Comparison of ENCODE assay signal across 6 cellular contexts in the genomic region with DNA sequence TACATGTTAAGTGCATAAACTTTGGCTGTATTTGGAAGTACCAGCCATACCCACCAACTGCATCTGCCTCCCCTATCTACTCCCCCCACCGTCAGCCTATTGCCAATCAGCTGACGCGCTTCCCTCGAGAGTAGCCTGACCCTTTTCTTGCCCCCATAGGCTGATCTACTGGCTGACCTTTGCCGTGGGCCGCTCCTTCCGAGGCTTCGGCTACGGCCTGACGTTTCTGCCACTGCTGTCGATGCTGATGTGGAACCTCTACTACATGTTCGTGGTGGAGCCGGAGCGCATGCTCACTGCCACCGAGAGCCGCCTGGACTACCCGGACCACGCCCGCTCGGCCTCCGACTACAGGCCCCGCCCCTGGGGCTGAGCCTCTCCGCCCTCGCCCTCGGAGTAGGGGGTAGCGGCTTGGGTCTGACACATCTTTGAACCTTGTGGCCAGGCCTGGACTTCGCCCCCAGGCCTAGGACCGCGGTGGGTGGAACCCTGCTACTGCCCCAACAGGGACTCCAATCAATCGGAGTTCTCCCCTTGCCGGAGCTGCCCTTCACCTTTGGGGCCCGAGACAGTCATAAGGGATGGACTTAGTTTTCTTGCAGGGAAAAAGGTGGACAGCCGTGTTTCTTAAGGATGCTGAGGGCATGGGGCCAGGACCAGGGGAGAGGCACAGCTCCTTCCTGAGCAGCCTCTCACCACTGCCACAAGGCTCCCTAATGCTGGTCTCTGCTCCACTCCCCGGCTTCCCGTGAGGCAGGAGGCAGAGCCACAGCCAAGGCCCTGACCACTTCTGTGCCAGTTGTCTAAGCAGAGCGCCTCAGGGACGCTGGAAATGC. TPM values are rescaled to one million over a fixed set of nuclear protein-coding genes. Genes with fewer than 3 reads are reported as not detected.
DNase-seq lines count a peak whose midpoint lies in the region; ATAC-seq, FAIRE-seq and TF ChIP-seq lines count a peak whose summit lies in the region.

No MANE protein-coding gene starts in this region.

- no peak overlapping the region for H2AFZ ChIP-seq in GM12878 (ENCODE audit: control insufficient read depth, low read depth, low read length)

- H4K20me1 ChIP-seq in GM12878 (ENCODE audit: control insufficient read depth, insufficient read depth), result no peaks in the 10 kb centered on the region

- H3K4me1 ChIP-seq in GM12878 (ENCODE audit: control insufficient read depth, insufficient read depth, low read length) (peaks cover 4% of the 10 kb centered on the region), upper lobe of left lung (peaks cover 11 to 41% (median 25%) of the 10 kb centered on the region in 4 donors)

- no peak overlapping the region for H3K4me2 ChIP-seq in GM12878 (ENCODE audit: control insufficient read depth, insufficient read depth)

- TF ChIP-seq POLR2A in GM12878 (IDR thresholded peaks at IDR 0.05; ENCODE audit: low read depth, low read length), result peak; percentile 19; the same call in 1 of the 2 replicates
- peak in 2 of 4 donors; percentile 27 to 53 for TF ChIP-seq POLR2A in upper lobe of left lung (IDR thresholded peaks at IDR 0.05)

- TF ChIP-seq RAD21 in GM12878 (IDR thresholded peaks at IDR 0.05; ENCODE audit: insufficient read depth, low read depth, low read length), result no peak

- WGBS in GM12878 (ENCODE audit: insufficient coverage, insufficient replicate concordance, low lambda C conversion rate, missing lambda C conversion rate), result 28% methylated on average over 37 of the region's 37 CpGs
- 14 to 29% methylated on average over 13 to 34 of the region's 37 CpGs for WGBS in upper lobe of left lung, 2 donors

- SMC1A ChIA-PET in GM12878 (lab: Charles Lee; ENCODE audit: uncharacterized antibody, unreplicated experiment), result interaction anchor here (1.3 to 3.3 kb wide), 2 partner anchors 8 to 10 kb away, joined by 3 to 10 read pairs; a partner anchor contains a TSS

- H3K27ac ChIP-seq in GM12878 (ENCODE audit: control insufficient read depth, insufficient read depth) (no peak overlapping the region), upper lobe of left lung (peak overlapping the region; percentile 45 to 81 (median 75))

- H3K9me3 ChIP-seq in GM12878 (replicated peaks; ENCODE audit: control insufficient read depth, insufficient read depth, low read length), result no peaks in the 10 kb centered on the region
- H3K9me3 ChIP-seq in upper lobe of left lung, result no peaks in the 10 kb centered on the region

- POLR2A ChIA-PET in GM12878 (lab: Charles Lee), result interaction anchor here (3.0 kb wide), 1 partner anchor 8 kb away, joined by 12 read pairs; a partner anchor contains a TSS

- H3K9ac ChIP-seq in GM12878 (ENCODE audit: control insufficient read depth, insufficient read depth, low read length), result no peak overlapping the region

- TF ChIP-seq EP300 in GM12878 (IDR thresholded peaks at IDR 0.05; ENCODE audit: borderline replicate concordance in 1 of 2, control insufficient read depth in 1 of 2, low read depth in 2 of 2, low read length in 2 of 2), result no peak
- TF ChIP-seq EP300 in upper lobe of left lung (IDR thresholded peaks at IDR 0.05), result no peak

- TF ChIP-seq CTCF in GM12878 (IDR thresholded peaks at IDR 0.05 in 2 of 3, conservative IDR thresholded peaks at IDR 0.05 in 1 of 3; ENCODE audit: control insufficient read depth in 2 of 3, extremely low read depth in 1 of 3, insufficient read depth in 1 of 3, low read depth in 3 of 3, low read length in 3 of 3), result no peak
- no peak for TF ChIP-seq CTCF in upper lobe of left lung (IDR thresholded peaks at IDR 0.05)

- CTCF ChIA-PET in GM12878 (lab: Yijun Ruan, JAX), result no interaction called here

- BruUV-seq in GM12878 (replicated peaks; lab: Mats Ljungman, UMichigan), result no TSS peak

- H3K27me3 ChIP-seq in GM12878 (replicated peaks in 1 of 2; ENCODE audit: control insufficient read depth in 2 of 2, insufficient read depth in 2 of 2, low read length in 1 of 2) (no peaks in the 10 kb centered on the region), upper lobe of left lung (no peaks in the 10 kb centered on the region)

- in situ Hi-C loops in GM12878 (cut with MboI), result no loop called here

- DNase-seq in AG08395 (ENCODE audit: low spot score) (peak; percentile 95), GM12878 (ENCODE audit: low read depth, low spot score) (no peak), left kidney (ENCODE audit: low read depth, low spot score) (peak; percentile 93), upper lobe of left lung (peak; percentile 94 to 95)

- no peak overlapping the region for H3K4me3 ChIP-seq in GM12878
- peak overlapping the region; percentile 27 to 52 (median 43) for H3K4me3 ChIP-seq in upper lobe of left lung

- H3K79me2 ChIP-seq in GM12878 (ENCODE audit: control insufficient read depth, insufficient read depth, low read length), result no peaks in the 10 kb centered on the region

- no peak for FAIRE-seq in GM12878 (lab: Jason Lieb, UNC)

- RAD21 ChIA-PET in GM12878 (lab: Charles Lee; ENCODE audit: unreplicated experiment), result no interaction called here

- ATAC-seq in HG03280 (IDR thresholded peaks at IDR 0.05; ENCODE audit: unreplicated experiment) (peak; percentile 44), GM12878 (peak; percentile 96), upper lobe of left lung (ENCODE audit: low FRiP score in 2 of 2) (peak; percentile 91 to 97), GM19452 (IDR thresholded peaks at IDR 0.05; ENCODE audit: unreplicated experiment) (no peak)

- intact Hi-C loops in GM12878 (cut with micrococcal nuclease; ENCODE audit: unreplicated experiment), result no loop called here

- H3K36me3 ChIP-seq in GM12878 (ENCODE audit: control insufficient read depth in 2 of 2, insufficient read depth in 2 of 2, low read length in 1 of 2) (peaks cover under 1 to 1% of the 10 kb centered on the region in 2 experiments; a peak in 2 of 4 replicates), upper lobe of left lung (peaks cover 0 to 17% (median 6%) of the 10 kb centered on the region in 4 donors)

RNA-seq across cellular contexts. Expression of a gene that starts 4.0 kb away (rescaled TPM):
- 15.5 and 20.2 TPM in 2 replicates for total RNA-seq in GM12878 (2013; cell fraction: nucleolus; rRNA removed)
- total RNA-seq in GM12878 (2014; rRNA removed) (27.1 and 30.0 TPM in 2 replicates), GM12878 (2014; rRNA removed; fragmentation: Illumina TruSeq; extraction: Trizol) (15.0 and 16.3 TPM in 2 replicates), GM12878 (2021) (19.7 and 24.2 TPM in 2 replicates), upper lobe of left lung (10 to 100 TPM; 22.1 to 80.4 (median 50.9) TPM)
- polyA plus RNA-seq in GM12878 (2011; ENCODE audit: low read depth), result 9.9 TPM
- polyA plus RNA-seq in GM12878 (2011; rRNA removed) (2.3 and 4.4 TPM in 2 replicates), GM12878 (2014; fragmentation: Illumina TruSeq; extraction: Trizol) (12.2 and 23.0 TPM in 2 replicates), GM12878 (2014; fragmentation: Nextera tagmentation; extraction: Ambion mirVana) (10 to 100 TPM; 10.8 to 12.8 TPM), GM12878 (2014; rRNA removed) (23.5 and 33.4 TPM in 2 replicates), GM12878 (2016; fragmentation: Nextera tagmentation; extraction: Ambion mirVana) (10 to 100 TPM; 19.3 to 19.6 TPM)
- polyA plus RNA-seq in GM12878 (2011; cell fraction: cytosol; rRNA removed), result 6.8 and 8.5 TPM in 2 replicates
- 8.0 and 8.3 TPM in 2 replicates for polyA plus RNA-seq in GM12878 (2011; cell fraction: nucleus; rRNA removed)
- polyA plus RNA-seq in GM12878 (2012), result 16.7 and 18.3 TPM in 2 replicates
- polyA minus RNA-seq in GM12878 (2011; rRNA and poly(A)+ RNA removed), result 3.7 and 5.3 TPM in 2 replicates
- polyA minus RNA-seq in GM12878 (2011; cell fraction: cytosol; rRNA and poly(A)+ RNA removed), result 1.5 and 2.0 TPM in 2 replicates
- polyA minus RNA-seq in GM12878 (2011; cell fraction: nucleus; rRNA and poly(A)+ RNA removed), result 4.6 and 5.3 TPM in 2 replicates

RNA-seq across cellular contexts. Expression of a gene that starts 7.3 kb away (rescaled TPM):
- total RNA-seq in GM12878 (2013; cell fraction: nucleolus; rRNA removed), result 7.0 and 7.2 TPM in 2 replicates
- total RNA-seq in GM12878 (2014; rRNA removed) (1.9 and 3.8 TPM in 2 replicates), GM12878 (2014; rRNA removed; fragmentation: Illumina TruSeq; extraction: Trizol) (2.2 and 2.5 TPM in 2 replicates), GM12878 (2021) (3.1 and 4.0 TPM in 2 replicates), upper lobe of left lung (10 to 100 TPM in 1 of 6 donors, 1 to 10 TPM in 5; 1.3 to 10.5 (median 3.1) TPM)
- polyA plus RNA-seq in GM12878 (2011; ENCODE audit: low read depth), result 1.7 TPM
- polyA plus RNA-seq in GM12878 (2011; rRNA removed) (2.0 and 3.8 TPM in 2 replicates), GM12878 (2014; fragmentation: Illumina TruSeq; extraction: Trizol) (0.86 and 2.6 TPM in 2 replicates), GM12878 (2014; fragmentation: Nextera tagmentation; extraction: Ambion mirVana) (1 to 10 TPM in 1 of 2 experiments, under 1 TPM in 1; 0.47 to 1.2 TPM), GM12878 (2014; rRNA removed) (5.2 and 7.3 TPM in 2 replicates), GM12878 (2016; fragmentation: Nextera tagmentation; extraction: Ambion mirVana) (1 to 10 TPM; 5.1 to 5.2 TPM)
- 5.7 and 7.1 TPM in 2 replicates for polyA plus RNA-seq in GM12878 (2011; cell fraction: cytosol; rRNA removed)
- polyA plus RNA-seq in GM12878 (2011; cell fraction: nucleus; rRNA removed), result 16.8 and 20.3 TPM in 2 replicates
- 2.8 and 4.1 TPM in 2 replicates for polyA plus RNA-seq in GM12878 (2012)
- polyA minus RNA-seq in GM12878 (2011; rRNA and poly(A)+ RNA removed), result 2.6 and 6.3 TPM in 2 replicates
- 0.73 and 0.80 TPM in 2 replicates for polyA minus RNA-seq in GM12878 (2011; cell fraction: cytosol; rRNA and poly(A)+ RNA removed)
- 5.4 and 8.4 TPM in 2 replicates for polyA minus RNA-seq in GM12878 (2011; cell fraction: nucleus; rRNA and poly(A)+ RNA removed)

RNA-seq across cellular contexts. Expression of a gene that starts 7.7 kb away (rescaled TPM):
- total RNA-seq in GM12878 (2013; cell fraction: nucleolus; rRNA removed), result 1.0 TPM in 1 of 2 replicates, not detected in the other
- total RNA-seq in GM12878 (2014; rRNA removed) (0.23 TPM in 1 of 2 replicates, not detected in the other), GM12878 (2014; rRNA removed; fragmentation: Illumina TruSeq; extraction: Trizol) (not detected in 2 replicates), GM12878 (2021) (not detected in 2 replicates), upper lobe of left lung (1 to 10 TPM in 1 of 6 donors, not detected in 5; 7.3 TPM)
- not detected for polyA plus RNA-seq in GM12878 (2011; ENCODE audit: low read depth)
- polyA plus RNA-seq in GM12878 (2011; rRNA removed) (not detected in 2 replicates), GM12878 (2014; fragmentation: Illumina TruSeq; extraction: Trizol) (not detected in 2 replicates), GM12878 (2014; fragmentation: Nextera tagmentation; extraction: Ambion mirVana) (not detected), GM12878 (2014; rRNA removed) (not detected in 2 replicates), GM12878 (2016; fragmentation: Nextera tagmentation; extraction: Ambion mirVana) (not detected)
- not detected in 2 replicates for polyA plus RNA-seq in GM12878 (2011; cell fraction: cytosol; rRNA removed)
- 0.41 TPM in 1 of 2 replicates, not detected in the other for polyA plus RNA-seq in GM12878 (2011; cell fraction: nucleus; rRNA removed)
- polyA plus RNA-seq in GM12878 (2012), result not detected in 2 replicates
- 0.44 and 0.52 TPM in 2 replicates for polyA minus RNA-seq in GM12878 (2011; rRNA and poly(A)+ RNA removed)
- not detected in 2 replicates for polyA minus RNA-seq in GM12878 (2011; cell fraction: cytosol; rRNA and poly(A)+ RNA removed)
- 0.77 TPM in 1 of 2 replicates, not detected in the other for polyA minus RNA-seq in GM12878 (2011; cell fraction: nucleus; rRNA and poly(A)+ RNA removed)

RNA-seq across cellular contexts. Expression of a gene that starts 8.8 kb away (rescaled TPM):
- total RNA-seq in GM12878 (2013; cell fraction: nucleolus; rRNA removed), result 166 and 207 TPM in 2 replicates
- total RNA-seq in GM12878 (2014; rRNA removed) (51.0 and 57.3 TPM in 2 replicates), GM12878 (2014; rRNA removed; fragmentation: Illumina TruSeq; extraction: Trizol) (30.4 and 32.4 TPM in 2 replicates), GM12878 (2021) (54.6 and 61.5 TPM in 2 replicates), upper lobe of left lung (100 to 1,000 TPM in 1 of 6 donors, 10 to 100 TPM in 5; 52.3 to 136 (median 69.1) TPM)
- 19.6 TPM for polyA plus RNA-seq in GM12878 (2011; ENCODE audit: low read depth)
- polyA plus RNA-seq in GM12878 (2011; rRNA removed) (17.7 and 27.7 TPM in 2 replicates), GM12878 (2014; fragmentation: Illumina TruSeq; extraction: Trizol) (27.8 and 45.7 TPM in 2 replicates), GM12878 (2014; fragmentation: Nextera tagmentation; extraction: Ambion mirVana) (1 to 10 TPM in 1 of 2 experiments, under 1 TPM in 1; 0.76 to 1.9 TPM), GM12878 (2014; rRNA removed) (54.0 and 54.8 TPM in 2 replicates), GM12878 (2016; fragmentation: Nextera tagmentation; extraction: Ambion mirVana) (10 to 100 TPM; 51.9 to 55.9 TPM)
- 28.8 and 32.9 TPM in 2 replicates for polyA plus RNA-seq in GM12878 (2011; cell fraction: cytosol; rRNA removed)
- polyA plus RNA-seq in GM12878 (2011; cell fraction: nucleus; rRNA removed), result 179 and 188 TPM in 2 replicates
- 35.5 and 35.6 TPM in 2 replicates for polyA plus RNA-seq in GM12878 (2012)
- 23.0 and 30.5 TPM in 2 replicates for polyA minus RNA-seq in GM12878 (2011; rRNA and poly(A)+ RNA removed)
- polyA minus RNA-seq in GM12878 (2011; cell fraction: cytosol; rRNA and poly(A)+ RNA removed), result 7.8 and 9.4 TPM in 2 replicates
- polyA minus RNA-seq in GM12878 (2011; cell fraction: nucleus; rRNA and poly(A)+ RNA removed), result 25.3 and 33.9 TPM in 2 replicates

RNA-seq across cellular contexts. Expression of a gene that starts 43.6 kb away (rescaled TPM):
- 7.9 and 12.4 TPM in 2 replicates for total RNA-seq in GM12878 (2013; cell fraction: nucleolus; rRNA removed)
- total RNA-seq in GM12878 (2014; rRNA removed), result 2.3 and 2.9 TPM in 2 replicates
- 0.98 and 1.1 TPM in 2 replicates for total RNA-seq in GM12878 (2014; rRNA removed; fragmentation: Illumina TruSeq; extraction: Trizol)
- total RNA-seq in GM12878 (2021), result 2.6 and 3.5 TPM in 2 replicates
- 2.2 TPM for polyA plus RNA-seq in GM12878 (2011; ENCODE audit: low read depth)
- polyA plus RNA-seq in GM12878 (2011; rRNA removed), result 1.8 and 2.4 TPM in 2 replicates
- polyA plus RNA-seq in GM12878 (2011; cell fraction: cytosol; rRNA removed), result 2.2 and 3.4 TPM in 2 replicates
- 31.9 and 41.6 TPM in 2 replicates for polyA plus RNA-seq in GM12878 (2011; cell fraction: nucleus; rRNA removed)
- 4.3 and 5.0 TPM in 2 replicates for polyA plus RNA-seq in GM12878 (2012)
- 1.0 and 1.3 TPM in 2 replicates for polyA plus RNA-seq in GM12878 (2014; fragmentation: Illumina TruSeq; extraction: Trizol)
- under 1 TPM; 0.42 to 0.73 TPM for polyA plus RNA-seq in GM12878 (2014; fragmentation: Nextera tagmentation; extraction: Ambion mirVana)
- polyA plus RNA-seq in GM12878 (2014; rRNA removed), result 4.5 and 5.1 TPM in 2 replicates
- polyA plus RNA-seq in GM12878 (2016; fragmentation: Nextera tagmentation; extraction: Ambion mirVana), result 1 to 10 TPM in 1 of 2 experiments, under 1 TPM in 1; 0.77 to 1.3 TPM
- polyA minus RNA-seq in GM12878 (2011; rRNA and poly(A)+ RNA removed), result 0.29 and 0.46 TPM in 2 replicates
- not detected in 2 replicates for polyA minus RNA-seq in GM12878 (2011; cell fraction: cytosol; rRNA and poly(A)+ RNA removed)
- polyA minus RNA-seq in GM12878 (2011; cell fraction: nucleus; rRNA and poly(A)+ RNA removed), result 1.5 and 3.1 TPM in 2 replicates
- 10 to 100 TPM in 1 of 6 donors, 1 to 10 TPM in 5; 1.3 to 10.5 (median 2.9) TPM for total RNA-seq in upper lobe of left lung
